Comparison of ENCODE assay signal across 1 cellular context in the genomic region with DNA sequence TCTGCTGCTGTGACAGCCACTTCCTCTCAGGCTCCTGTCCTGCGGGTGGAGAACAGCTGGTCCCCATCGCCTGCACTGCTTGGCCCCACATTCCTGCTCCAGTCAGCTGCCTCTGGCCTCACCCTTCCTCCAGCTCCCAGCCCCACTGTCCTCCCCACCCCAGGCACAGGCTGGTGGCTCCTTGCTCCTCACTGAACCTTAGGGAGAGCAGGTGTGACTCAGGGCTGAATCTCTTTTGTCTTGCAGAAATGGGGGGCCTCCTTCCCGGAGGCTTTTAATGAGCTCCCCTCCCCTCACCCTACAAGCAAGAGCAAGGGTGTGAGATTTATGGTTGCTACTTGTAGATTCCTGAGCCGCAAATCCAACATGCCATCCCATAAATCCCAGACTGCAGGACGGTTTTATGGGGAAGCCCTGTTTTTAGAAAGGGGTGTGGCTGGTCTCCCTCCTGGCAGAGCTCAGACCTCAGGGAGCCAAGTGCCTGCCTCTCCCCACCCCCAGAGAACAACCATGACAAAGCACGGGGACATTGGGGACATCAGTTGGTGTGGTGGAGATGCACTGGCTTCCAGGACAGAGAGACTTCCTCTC.
TF ChIP-seq lines count a peak whose summit lies in the region.

No MANE protein-coding gene starts in this region.

TF ChIP-seq in HEK293, 187 proteins besides CTCF, POLR2A, EP300 and RAD21 (continued from another document and continues in another):
- TF ChIP-seq ZNF596 (tag by site-specific recombination; IDR thresholded peaks at IDR 0.05) (no peak), ZNF155 (tag by site-specific recombination; IDR thresholded peaks at IDR 0.05) (no peak), GLIS2 (tag by site-specific recombination; IDR thresholded peaks at IDR 0.05) (0 out of 2 replicates have a peak, but pooled peaks have one; percentile 3), MYNN (tag by site-specific recombination; IDR thresholded peaks at IDR 0.05; ENCODE audit: borderline replicate concordance) (no peak), ZBTB10 (tag by site-specific recombination; IDR thresholded peaks at IDR 0.05) (no peak), ZNF792 (tag by site-specific recombination; IDR thresholded peaks at IDR 0.05) (no peak), ZNF169 (tag by site-specific recombination; IDR thresholded peaks at IDR 0.05) (no peak), PRDM10 (tag by site-specific recombination; IDR thresholded peaks at IDR 0.05) (no peak), ZNF529 (tag by site-specific recombination; IDR thresholded peaks at IDR 0.05; ENCODE audit: insufficient replicate concordance) (no peak), ZNF623 (tag by site-specific recombination; IDR thresholded peaks at IDR 0.05) (no peak), ZNF175 (tag by site-specific recombination; IDR thresholded peaks at IDR 0.05) (no peak), RBAK (tag by site-specific recombination; IDR thresholded peaks at IDR 0.05) (no peak), KLF16 (tag by site-specific recombination; IDR thresholded peaks at IDR 0.05) (no peak), HIC1 (tag by site-specific recombination; IDR thresholded peaks at IDR 0.05) (no peak), SCRT2 (tag by site-specific recombination; IDR thresholded peaks at IDR 0.05) (peak; percentile 90), ZNF112 (tag by site-specific recombination; IDR thresholded peaks at IDR 0.05) (no peak), YY1 (tag by site-specific recombination; IDR thresholded peaks at IDR 0.05) (no peak), ZBTB44 (tag by site-specific recombination; IDR thresholded peaks at IDR 0.05) (0 out of 2 replicates have a peak, but pooled peaks have one; percentile 57), ZNF561 (tag by site-specific recombination; IDR thresholded peaks at IDR 0.05; ENCODE audit: borderline replicate concordance) (peak; percentile 72; the same call in 1 of the 2 replicates), BCL6B (tag by site-specific recombination; IDR thresholded peaks at IDR 0.05) (no peak), ZXDB (tag by site-specific recombination; IDR thresholded peaks at IDR 0.05) (0 out of 2 replicates have a peak, but pooled peaks have one; percentile 29), YY2 (tag by site-specific recombination; IDR thresholded peaks at IDR 0.05) (no peak), SALL2 (tag by site-specific recombination; IDR thresholded peaks at IDR 0.05; ENCODE audit: borderline replicate concordance) (no peak), ZNF202 (tag by site-specific recombination; IDR thresholded peaks at IDR 0.05; ENCODE audit: borderline replicate concordance) (no peak), ZNF626 (tag by site-specific recombination; IDR thresholded peaks at IDR 0.05) (no peak), ZNF157 (tag by site-specific recombination; IDR thresholded peaks at IDR 0.05) (no peak), ZSCAN4 (tag by site-specific recombination; IDR thresholded peaks at IDR 0.05) (no peak), ZNF2 (tag by site-specific recombination; IDR thresholded peaks at IDR 0.05) (no peak), SP7 (tag by site-specific recombination; IDR thresholded peaks at IDR 0.05) (peak; percentile 86), ZNF335 (tag by site-specific recombination; conservative IDR thresholded peaks at IDR 0.05) (no peak)
- TF ChIP-seq, protein P1, sequence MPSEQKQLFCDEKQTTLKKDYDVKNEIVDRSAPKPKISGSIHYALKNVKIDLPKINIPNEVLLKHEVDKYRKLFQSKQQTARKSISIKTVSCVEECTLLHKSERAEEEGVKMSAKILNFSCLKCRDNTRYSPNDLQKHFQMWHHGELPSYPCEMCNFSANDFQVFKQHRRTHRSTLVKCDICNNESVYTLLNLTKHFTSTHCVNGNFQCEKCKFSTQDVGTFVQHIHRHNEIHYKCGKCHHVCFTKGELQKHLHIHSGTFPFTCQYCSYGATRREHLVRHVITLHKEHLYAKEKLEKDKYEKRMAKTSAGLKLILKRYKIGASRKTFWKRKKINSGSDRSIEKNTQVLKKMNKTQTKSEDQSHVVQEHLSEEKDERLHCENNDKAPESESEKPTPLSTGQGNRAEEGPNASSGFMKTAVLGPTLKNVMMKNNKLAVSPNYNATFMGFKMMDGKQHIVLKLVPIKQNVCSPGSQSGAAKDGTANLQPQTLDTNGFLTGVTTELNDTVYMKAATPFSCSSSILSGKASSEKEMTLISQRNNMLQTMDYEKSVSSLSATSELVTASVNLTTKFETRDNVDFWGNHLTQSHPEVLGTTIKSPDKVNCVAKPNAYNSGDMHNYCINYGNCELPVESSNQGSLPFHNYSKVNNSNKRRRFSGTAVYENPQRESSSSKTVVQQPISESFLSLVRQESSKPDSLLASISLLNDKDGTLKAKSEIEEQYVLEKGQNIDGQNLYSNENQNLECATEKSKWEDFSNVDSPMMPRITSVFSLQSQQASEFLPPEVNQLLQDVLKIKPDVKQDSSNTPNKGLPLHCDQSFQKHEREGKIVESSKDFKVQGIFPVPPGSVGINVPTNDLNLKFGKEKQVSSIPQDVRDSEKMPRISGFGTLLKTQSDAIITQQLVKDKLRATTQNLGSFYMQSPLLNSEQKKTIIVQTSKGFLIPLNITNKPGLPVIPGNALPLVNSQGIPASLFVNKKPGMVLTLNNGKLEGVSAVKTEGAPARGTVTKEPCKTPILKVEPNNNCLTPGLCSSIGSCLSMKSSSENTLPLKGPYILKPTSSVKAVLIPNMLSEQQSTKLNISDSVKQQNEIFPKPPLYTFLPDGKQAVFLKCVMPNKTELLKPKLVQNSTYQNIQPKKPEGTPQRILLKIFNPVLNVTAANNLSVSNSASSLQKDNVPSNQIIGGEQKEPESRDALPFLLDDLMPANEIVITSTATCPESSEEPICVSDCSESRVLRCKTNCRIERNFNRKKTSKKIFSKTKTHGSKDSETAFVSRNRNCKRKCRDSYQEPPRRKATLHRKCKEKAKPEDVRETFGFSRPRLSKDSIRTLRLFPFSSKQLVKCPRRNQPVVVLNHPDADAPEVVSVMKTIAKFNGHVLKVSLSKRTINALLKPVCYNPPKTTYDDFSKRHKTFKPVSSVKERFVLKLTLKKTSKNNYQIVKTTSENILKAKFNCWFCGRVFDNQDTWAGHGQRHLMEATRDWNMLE (tag by site-specific recombination; conservative IDR thresholded peaks at IDR 0.05; ENCODE audit: low read depth), result no peak
- TF ChIP-seq, protein P2, sequence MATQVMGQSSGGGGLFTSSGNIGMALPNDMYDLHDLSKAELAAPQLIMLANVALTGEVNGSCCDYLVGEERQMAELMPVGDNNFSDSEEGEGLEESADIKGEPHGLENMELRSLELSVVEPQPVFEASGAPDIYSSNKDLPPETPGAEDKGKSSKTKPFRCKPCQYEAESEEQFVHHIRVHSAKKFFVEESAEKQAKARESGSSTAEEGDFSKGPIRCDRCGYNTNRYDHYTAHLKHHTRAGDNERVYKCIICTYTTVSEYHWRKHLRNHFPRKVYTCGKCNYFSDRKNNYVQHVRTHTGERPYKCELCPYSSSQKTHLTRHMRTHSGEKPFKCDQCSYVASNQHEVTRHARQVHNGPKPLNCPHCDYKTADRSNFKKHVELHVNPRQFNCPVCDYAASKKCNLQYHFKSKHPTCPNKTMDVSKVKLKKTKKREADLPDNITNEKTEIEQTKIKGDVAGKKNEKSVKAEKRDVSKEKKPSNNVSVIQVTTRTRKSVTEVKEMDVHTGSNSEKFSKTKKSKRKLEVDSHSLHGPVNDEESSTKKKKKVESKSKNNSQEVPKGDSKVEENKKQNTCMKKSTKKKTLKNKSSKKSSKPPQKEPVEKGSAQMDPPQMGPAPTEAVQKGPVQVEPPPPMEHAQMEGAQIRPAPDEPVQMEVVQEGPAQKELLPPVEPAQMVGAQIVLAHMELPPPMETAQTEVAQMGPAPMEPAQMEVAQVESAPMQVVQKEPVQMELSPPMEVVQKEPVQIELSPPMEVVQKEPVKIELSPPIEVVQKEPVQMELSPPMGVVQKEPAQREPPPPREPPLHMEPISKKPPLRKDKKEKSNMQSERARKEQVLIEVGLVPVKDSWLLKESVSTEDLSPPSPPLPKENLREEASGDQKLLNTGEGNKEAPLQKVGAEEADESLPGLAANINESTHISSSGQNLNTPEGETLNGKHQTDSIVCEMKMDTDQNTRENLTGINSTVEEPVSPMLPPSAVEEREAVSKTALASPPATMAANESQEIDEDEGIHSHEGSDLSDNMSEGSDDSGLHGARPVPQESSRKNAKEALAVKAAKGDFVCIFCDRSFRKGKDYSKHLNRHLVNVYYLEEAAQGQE (tag by site-specific recombination; IDR thresholded peaks at IDR 0.05), result no peak
